9 cellular contexts compared by ENCODE assay signal in genomic region chr19:4328991-4329681, GRCh38. TPM values are rescaled to one million over a fixed set of nuclear protein-coding genes. Genes with fewer than 3 reads are reported as not detected.
DNase-seq lines count a peak whose midpoint lies in the region; ATAC-seq, FAIRE-seq and TF ChIP-seq lines count a peak whose summit lies in the region.
"Not testable (repeated sequence)": the region's sequence is repeated elsewhere in the genome, so short reads cannot be mapped to it uniquely, and the experiment has no call there.
"Had no signal": no experiment of that assay in that cellular context is flagged by ENCODE, and none has a peak within 500 bp of the region (broad histone marks: within the 10 kb centered on the region; RNA-seq: fewer than 3 reads in every experiment).

No MANE protein-coding gene starts in this region.

- not testable (repeated sequence) for H3K27me3 Mint-ChIP-seq in activated CD8-positive, alpha-beta memory T cell treated with anti-CD3 and anti-CD28 coated beads, Interleukin-2, amount 10 ng/mL, durations not matched to agents 7 days and 5 days; naive thymus-derived CD8-positive, alpha-beta T cell

- peak overlapping the region; percentile 69 for H3K27ac ChIP-seq in brain microvascular endothelial cell
- not testable (repeated sequence) for H3K27ac ChIP-seq in cardiac muscle cell

- ATAC-seq in activated CD8-positive, alpha-beta memory T cell treated with anti-CD3 and anti-CD28 coated beads, Interleukin-2, amount 10 ng/mL, durations not matched to agents 7 days and 5 days; naive thymus-derived CD8-positive, alpha-beta T cell: not testable (repeated sequence)

- not testable (repeated sequence) for H3K4me1 ChIP-seq in cardiac muscle cell (ENCODE audit: low read depth)

- peaks cover 28% of the 10 kb centered on the region for H3K4me1 Mint-ChIP-seq in activated CD8-positive, alpha-beta memory T cell treated with anti-CD3 and anti-CD28 coated beads, Interleukin-2, amount 10 ng/mL, durations not matched to agents 7 days and 5 days
- H3K4me1 Mint-ChIP-seq in naive thymus-derived CD8-positive, alpha-beta T cell = peaks cover 13 to 39% (median 33%) of the 10 kb centered on the region in 4 donors

- CTCF ChIA-PET in activated CD8-positive, alpha-beta memory T cell treated with anti-CD3 and anti-CD28 coated beads, Interleukin-2, amount 10 ng/mL, durations not matched to agents 7 days and 5 days (lab: Charles Lee) = not testable (repeated sequence)

- FAIRE-seq in urothelium cell line (lab: Jason Lieb, UNC) = not testable (repeated sequence)

- peak overlapping the region; percentile 85 for H3K4me3 Mint-ChIP-seq in activated CD8-positive, alpha-beta memory T cell treated with anti-CD3 and anti-CD28 coated beads, Interleukin-2, amount 10 ng/mL, durations not matched to agents 7 days and 5 days
- H3K4me3 Mint-ChIP-seq in naive thymus-derived CD8-positive, alpha-beta T cell = peak overlapping the region; percentile 75 to 95 (median 85)

- in situ Hi-C loops in brain microvascular endothelial cell (cut with HindIII; ENCODE audit: low pct_ligation_motif_present, low sequenced_read_pairs) = not testable (repeated sequence)

- H3K4me3 ChIP-seq in GM12864 (ENCODE audit: low read depth, low read length) = peak overlapping the region; percentile 71
- H3K4me3 ChIP-seq in brain microvascular endothelial cell (ENCODE audit: low read depth, low read length) = peak overlapping the region; percentile 60
- H3K4me3 ChIP-seq in cardiac muscle cell = peak overlapping the region; percentile 32

- TF ChIP-seq CTCF in GM12864 (IDR thresholded peaks at IDR 0.05; ENCODE audit: low read depth, low read length, missing control alignments); brain microvascular endothelial cell (IDR thresholded peaks at IDR 0.05; ENCODE audit: low read depth, low read length, missing control alignments); cardiac muscle cell (IDR thresholded peaks at IDR 0.05; ENCODE audit: low read depth, low read length): not testable (repeated sequence)

- POLR2A ChIA-PET in naive thymus-derived CD8-positive, alpha-beta T cell (lab: Charles Lee) = interaction anchor here (0.6 to 2.7 kb wide), 3 partner anchors 8 to 97 kb away, joined by 3 to 13 read pairs (median 4); partner anchors contain the start of gene MPND

- H3K9me3 Mint-ChIP-seq in activated CD8-positive, alpha-beta memory T cell treated with anti-CD3 and anti-CD28 coated beads, Interleukin-2, amount 10 ng/mL, durations not matched to agents 7 days and 5 days (ENCODE audit: low read depth); naive thymus-derived CD8-positive, alpha-beta T cell: not testable (repeated sequence)

- not testable (repeated sequence) for DNase-seq in GM12864 (ENCODE audit: low read depth); brain microvascular endothelial cell; cardiac muscle cell (ENCODE audit: low read depth in 1 of 2, low spot score in 1 of 2)
- DNase-seq in NCI-H69 (lab: John Stamatoyannopoulos, UW) (peak; percentile 27), urothelium cell line (ENCODE audit: low spot score) (peak; percentile 41)
- DNase-seq in activated CD8-positive, alpha-beta memory T cell treated with anti-CD3 and anti-CD28 coated beads, Interleukin-2, amount 10 ng/mL, durations not matched to agents 7 days and 5 days = peak; percentile 55
- DNase-seq in naive thymus-derived CD8-positive, alpha-beta T cell = peak in 4 of 10 donors; percentile 37 to 51 (median 42)
- peak; percentile 77 for DNase-seq in stimulated activated CD4-positive, alpha-beta T cell treated with anti-CD3 and anti-CD28 coated beads, Interleukin-15, amount 100 ng/mL, for 24 hours

- not testable (repeated sequence) for H3K9me3 ChIP-seq in cardiac muscle cell (ENCODE audit: low read depth)

- not testable (repeated sequence) for H3K27me3 ChIP-seq in brain microvascular endothelial cell (replicated peaks); cardiac muscle cell

- H3K36me3 ChIP-seq in brain microvascular endothelial cell (replicated peaks); cardiac muscle cell: not testable (repeated sequence)

- not testable (repeated sequence) for H3K36me3 Mint-ChIP-seq in activated CD8-positive, alpha-beta memory T cell treated with anti-CD3 and anti-CD28 coated beads, Interleukin-2, amount 10 ng/mL, durations not matched to agents 7 days and 5 days; naive thymus-derived CD8-positive, alpha-beta T cell

- peak overlapping the region; percentile 87 for H3K27ac Mint-ChIP-seq in activated CD8-positive, alpha-beta memory T cell treated with anti-CD3 and anti-CD28 coated beads, Interleukin-2, amount 10 ng/mL, durations not matched to agents 7 days and 5 days
- H3K27ac Mint-ChIP-seq in naive thymus-derived CD8-positive, alpha-beta T cell = peak overlapping the region in 9 of 10 donors; percentile 62 to 98 (median 91)

RNA-seq across cellular contexts. Expression of gene STAP2, which starts 9.5 kb away (rescaled TPM):
- total RNA-seq in activated CD8-positive, alpha-beta memory T cell treated with anti-CD3 and anti-CD28 coated beads, Interleukin-2, amount 10 ng/mL, durations not matched to agents 7 days and 5 days = 1 to 10 TPM; 8.8 to 9.6 TPM
- 12.3 and 18.0 TPM in 2 replicates for total RNA-seq in cardiac muscle cell
- polyA plus RNA-seq in cardiac muscle cell = 18.7 and 20.3 TPM in 2 replicates
- 1 to 10 TPM; 1.4 to 2.3 TPM for total RNA-seq in naive thymus-derived CD8-positive, alpha-beta T cell
- 1 to 10 TPM; 1.3 to 2.6 (median 1.5) TPM for polyA plus RNA-seq in naive thymus-derived CD8-positive, alpha-beta T cell

RNA-seq across cellular contexts. Expression of gene MPND, which starts 14.2 kb away (rescaled TPM):
- 10 to 100 TPM; 24.1 to 25.4 TPM for total RNA-seq in activated CD8-positive, alpha-beta memory T cell treated with anti-CD3 and anti-CD28 coated beads, Interleukin-2, amount 10 ng/mL, durations not matched to agents 7 days and 5 days
- 14.4 and 19.8 TPM in 2 replicates for total RNA-seq in cardiac muscle cell
- polyA plus RNA-seq in cardiac muscle cell = 19.2 and 24.3 TPM in 2 replicates
- total RNA-seq in naive thymus-derived CD8-positive, alpha-beta T cell = 10 to 100 TPM; 18.9 to 22.1 TPM
- polyA plus RNA-seq in naive thymus-derived CD8-positive, alpha-beta T cell = 1 to 10 TPM; 4.6 to 5.3 (median 4.7) TPM

RNA-seq across cellular contexts. Expression of gene FSD1, which starts 24.7 kb away (rescaled TPM):
- 10 to 100 TPM; 24.7 to 30.6 TPM for total RNA-seq in activated CD8-positive, alpha-beta memory T cell treated with anti-CD3 and anti-CD28 coated beads, Interleukin-2, amount 10 ng/mL, durations not matched to agents 7 days and 5 days
- total RNA-seq in cardiac muscle cell = 16.3 and 24.7 TPM in 2 replicates
- 18.5 and 23.2 TPM in 2 replicates for polyA plus RNA-seq in cardiac muscle cell
- 1 to 10 TPM; 1.4 to 4.0 TPM for total RNA-seq in naive thymus-derived CD8-positive, alpha-beta T cell
- 1 to 10 TPM; 1.5 to 3.9 (median 3.4) TPM for polyA plus RNA-seq in naive thymus-derived CD8-positive, alpha-beta T cell

RNA-seq across cellular contexts. Expression of gene TMIGD2, which starts 26.9 kb away (rescaled TPM):
- 10 to 100 TPM; 29.8 to 40.7 TPM for total RNA-seq in activated CD8-positive, alpha-beta memory T cell treated with anti-CD3 and anti-CD28 coated beads, Interleukin-2, amount 10 ng/mL, durations not matched to agents 7 days and 5 days
- total RNA-seq in cardiac muscle cell = 0.92 and 2.5 TPM in 2 replicates
- 0.84 and 2.9 TPM in 2 replicates for polyA plus RNA-seq in cardiac muscle cell
- 10 to 100 TPM; 41.6 to 43.9 TPM for total RNA-seq in naive thymus-derived CD8-positive, alpha-beta T cell
- 100 to 1,000 TPM in 1 of 3 donors, 10 to 100 TPM in 2; 65.8 to 105 (median 96.5) TPM for polyA plus RNA-seq in naive thymus-derived CD8-positive, alpha-beta T cell
- total RNA-seq: fibroblast of lung had no signal
- polyA plus RNA-seq: fibroblast of lung had no signal

RNA-seq across cellular contexts. Expression of gene SHD, which starts 50.1 kb away (rescaled TPM):
- not detected for total RNA-seq in activated CD8-positive, alpha-beta memory T cell treated with anti-CD3 and anti-CD28 coated beads, Interleukin-2, amount 10 ng/mL, durations not matched to agents 7 days and 5 days
- 78.4 and 144 TPM in 2 replicates for total RNA-seq in cardiac muscle cell
- polyA plus RNA-seq in cardiac muscle cell = 93.2 and 129 TPM in 2 replicates
- total RNA-seq in naive thymus-derived CD8-positive, alpha-beta T cell = not detected
- polyA plus RNA-seq in naive thymus-derived CD8-positive, alpha-beta T cell = not detected
- total RNA-seq: fibroblast of lung had no signal
- polyA plus RNA-seq: fibroblast of lung had no signal
